17 cellular contexts compared by ENCODE assay signal in genomic region chr4:68724426-68724825, GRCh38. TPM values are rescaled to one million over a fixed set of nuclear protein-coding genes. Genes with fewer than 3 reads are reported as not detected.
DNase-seq lines count a peak whose midpoint lies in the region; ATAC-seq lines count a peak whose summit lies in the region.
"Had no signal": no experiment of that assay in that cellular context is flagged by ENCODE, and none has a peak within 500 bp of the region (broad histone marks: within the 10 kb centered on the region; RNA-seq: fewer than 3 reads in every experiment).

No MANE protein-coding gene starts in this region.

- H2BK5ac ChIP-seq in trophoblast cell (ENCODE audit: low read depth, low read length, poor library complexity), result no peak overlapping the region

- H3K79me2 ChIP-seq in trophoblast cell (ENCODE audit: control insufficient read depth, insufficient read depth, low read length, poor library complexity), result no peaks in the 10 kb centered on the region

- H3K79me1 ChIP-seq in trophoblast cell (ENCODE audit: low read length), result no peaks in the 10 kb centered on the region

- H3K23ac ChIP-seq in trophoblast cell (ENCODE audit: low read length), result no peak overlapping the region

- no peaks in the 10 kb centered on the region for H3K27me3 ChIP-seq in trophoblast cell (ENCODE audit: insufficient read depth, low read length)

- H3K4me1 Mint-ChIP-seq in central memory CD8-positive, alpha-beta T cell, result no peaks in the 10 kb centered on the region
- no peaks in the 10 kb centered on the region for H3K4me1 Mint-ChIP-seq in stimulated activated effector memory CD8-positive, alpha-beta T cell treated with anti-CD3 and anti-CD28 coated beads, Interleukin-12 subunit alpha, Interleukin-12 subunit beta, amount 100 ng/mL, for 72 hours
- H3K4me1 Mint-ChIP-seq: CD4-positive, CD25-positive, alpha-beta regulatory T cell had no signal

- H2AK5ac ChIP-seq in trophoblast cell (ENCODE audit: low read length), result no peak overlapping the region

- peak; percentile 80 for DNase-seq in DMS53 (lab: John Stamatoyannopoulos, UW)
- DNase-seq in NCI-H146 treated with DMSO at 0.1 percent for 48 hours (lab: John Stamatoyannopoulos, UW; ENCODE audit: unreplicated experiment), result peak; percentile 20
- DNase-seq in central memory CD8-positive, alpha-beta T cell (ENCODE audit: low spot score in 2 of 2), result no peak
- no peak for DNase-seq in stimulated activated effector memory CD8-positive, alpha-beta T cell treated with anti-CD3 and anti-CD28 coated beads, Interleukin-12 subunit alpha, Interleukin-12 subunit beta, amount 100 ng/mL, for 72 hours (ENCODE audit: low spot score in 2 of 2)
- no peak for DNase-seq in germinal center (ENCODE audit: low spot score)
- DNase-seq in midbrain (lab: John Stamatoyannopoulos, UW), result no peak
- no peak for DNase-seq in trophoblast cell
- DNase-seq: ACHN; Calu3; CD4-positive, CD25-positive, alpha-beta regulatory T cell; DMS79 treated with DMSO at 0.1 percent for 48 hours; NCI-H187; NCI-H2171; NCI-H446 treated with DMSO at 0.1 percent for 48 hours had no signal

- no peaks in the 10 kb centered on the region for H3K4me1 ChIP-seq in trophoblast cell (ENCODE audit: control insufficient read depth in 1 of 2, insufficient read depth in 2 of 2, low read length in 2 of 2)

- no peak overlapping the region for H3K9ac ChIP-seq in trophoblast cell (ENCODE audit: low read length)

- H4K91ac ChIP-seq in trophoblast cell (ENCODE audit: low read depth, low read length), result no peak overlapping the region

- no peak overlapping the region for H3K4me3 Mint-ChIP-seq in central memory CD8-positive, alpha-beta T cell
- no peak overlapping the region for H3K4me3 Mint-ChIP-seq in stimulated activated effector memory CD8-positive, alpha-beta T cell treated with anti-CD3 and anti-CD28 coated beads, Interleukin-12 subunit alpha, Interleukin-12 subunit beta, amount 100 ng/mL, for 72 hours
- H3K4me3 Mint-ChIP-seq: CD4-positive, CD25-positive, alpha-beta regulatory T cell had no signal

- WGBS in trophoblast cell (ENCODE audit: extremely low coverage, insufficient coverage, insufficient read length), result no CpG with 5 or more reads among the region's 7 CpGs

- H3K4ac ChIP-seq in trophoblast cell (ENCODE audit: low read depth, low read length), result no peak overlapping the region

- H3K4me3 ChIP-seq in trophoblast cell (ENCODE audit: low read depth, low read length), result no peak overlapping the region
- H3K4me3 ChIP-seq: K562, SK-N-MC had no signal

- H4K8ac ChIP-seq in trophoblast cell (ENCODE audit: low read depth, low read length), result no peak overlapping the region

- no peak overlapping the region for H4K12ac ChIP-seq in trophoblast cell (ENCODE audit: low read depth, low read length)

- H3K18ac ChIP-seq in trophoblast cell (ENCODE audit: low read length), result no peak overlapping the region

- H3K27me3 Mint-ChIP-seq in central memory CD8-positive, alpha-beta T cell, result no peaks in the 10 kb centered on the region
- H3K27me3 Mint-ChIP-seq: CD4-positive, CD25-positive, alpha-beta regulatory T cell had no signal

- H3K36me3 Mint-ChIP-seq in central memory CD8-positive, alpha-beta T cell (ENCODE audit: insufficient read depth), result no peaks in the 10 kb centered on the region
- H3K36me3 Mint-ChIP-seq in stimulated activated effector memory CD8-positive, alpha-beta T cell treated with anti-CD3 and anti-CD28 coated beads, Interleukin-12 subunit alpha, Interleukin-12 subunit beta, amount 100 ng/mL, for 72 hours, result no peaks in the 10 kb centered on the region
- H3K36me3 Mint-ChIP-seq: CD4-positive, CD25-positive, alpha-beta regulatory T cell had no signal

- no peak overlapping the region for H2AFZ ChIP-seq in trophoblast cell (ENCODE audit: insufficient read depth, low read length, poor library complexity)

- no peak overlapping the region for H3K27ac Mint-ChIP-seq in central memory CD8-positive, alpha-beta T cell (ENCODE audit: low read depth)
- no peak overlapping the region for H3K27ac Mint-ChIP-seq in stimulated activated effector memory CD8-positive, alpha-beta T cell treated with anti-CD3 and anti-CD28 coated beads, Interleukin-12 subunit alpha, Interleukin-12 subunit beta, amount 100 ng/mL, for 72 hours
- H3K27ac Mint-ChIP-seq: CD4-positive, CD25-positive, alpha-beta regulatory T cell had no signal

- peaks cover 0 to 2% of the 10 kb centered on the region in 2 experiments for H3K36me3 ChIP-seq in trophoblast cell (ENCODE audit: control insufficient read depth in 1 of 2, insufficient read depth in 2 of 2, low read length in 2 of 2)

- H3K9me3 Mint-ChIP-seq in central memory CD8-positive, alpha-beta T cell, result peaks cover 8% of the 10 kb centered on the region
- peaks cover 7% of the 10 kb centered on the region for H3K9me3 Mint-ChIP-seq in stimulated activated effector memory CD8-positive, alpha-beta T cell treated with anti-CD3 and anti-CD28 coated beads, Interleukin-12 subunit alpha, Interleukin-12 subunit beta, amount 100 ng/mL, for 72 hours

- no peak overlapping the region for H3K14ac ChIP-seq in trophoblast cell (ENCODE audit: low read length)

- H3K27ac ChIP-seq in trophoblast cell (ENCODE audit: low read depth, low read length), result no peak overlapping the region
- H3K27ac ChIP-seq: HL-60, SK-N-MC had no signal

- no peak overlapping the region for H3K4me2 ChIP-seq in trophoblast cell (ENCODE audit: low read length)

- no peak overlapping the region for H2BK120ac ChIP-seq in trophoblast cell (ENCODE audit: insufficient read depth, low read length, poor library complexity)

- H2BK12ac ChIP-seq in trophoblast cell (ENCODE audit: low read length), result no peak overlapping the region

- peak; percentile 19 for ATAC-seq in central memory CD8-positive, alpha-beta T cell (replicated peaks; ENCODE audit: extremely low read depth, poor library complexity, severe bottlenecking)
- ATAC-seq in stimulated activated effector memory CD8-positive, alpha-beta T cell treated with anti-CD3 and anti-CD28 coated beads, Interleukin-12 subunit alpha, Interleukin-12 subunit beta, amount 100 ng/mL, for 72 hours, result peak; percentile 19
- ATAC-seq: K562 had no signal

- peaks cover 5% of the 10 kb centered on the region for H3K9me3 ChIP-seq in trophoblast cell (ENCODE audit: insufficient read depth, low read depth, low read length)

RNA-seq across cellular contexts. Expression of gene UGT2B15, which starts 54.0 kb away (rescaled TPM):
- polyA plus RNA-seq in trophoblast cell (2013), result not detected in 2 replicates
- polyA plus RNA-seq: CD4-positive, CD25-positive, alpha-beta regulatory T cell had no signal

Comparison
In these comparisons a context has a peak if more than half of its experiments do, and no peak if none do; other contexts are left out.
1. DNase-seq: peak in DMS53 (single experiment) and NCI-H146 treated with DMSO at 0.1 percent for 48 hours (single experiment); none in central memory CD8-positive, alpha-beta T cell (0 of 2), stimulated activated effector memory CD8-positive, alpha-beta T cell treated with anti-CD3 and anti-CD28 coated beads, Interleukin-12 subunit alpha, Interleukin-12 subunit beta, amount 100 ng/mL, for 72 hours (0 of 2), germinal center (single experiment), midbrain (single experiment) and trophoblast cell (0 of 2).